Comparison of ENCODE assay signal across 8 cellular contexts in the genomic region with DNA sequence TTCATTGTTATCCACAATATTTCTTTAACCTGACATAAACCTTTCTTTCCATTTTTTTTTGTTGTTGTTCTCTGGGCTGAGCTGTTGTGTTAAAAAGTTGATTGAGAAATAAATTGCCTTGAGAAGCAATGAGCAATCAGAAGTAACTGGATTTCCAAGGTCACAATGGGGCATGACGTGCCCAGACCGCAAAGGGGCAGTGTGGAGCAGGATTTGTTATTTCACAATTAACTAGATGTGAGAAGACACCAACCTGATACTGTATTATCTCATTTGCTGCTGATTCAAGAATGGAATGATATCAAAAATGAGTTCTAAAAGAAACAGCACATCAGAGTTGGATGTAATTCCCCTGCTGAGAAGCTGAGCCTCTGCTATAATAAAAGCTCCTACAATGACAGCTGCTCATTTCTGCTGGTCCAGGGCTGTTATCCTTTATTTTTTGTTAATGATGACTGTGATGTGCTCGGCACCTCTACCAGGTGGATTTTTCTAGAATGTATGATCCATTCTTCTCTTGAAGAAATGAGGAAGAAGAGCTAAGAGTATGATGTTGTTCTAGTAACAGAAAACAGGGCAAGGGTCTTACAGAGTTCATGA. TPM values are rescaled to one million over a fixed set of nuclear protein-coding genes. Genes with fewer than 3 reads are reported as not detected.
A peak's percentile ranks its signal among the peaks of the same experiment; 100 is the strongest.
DNase-seq lines count a peak whose midpoint lies in the region; ATAC-seq and TF ChIP-seq lines count a peak whose summit lies in the region.

No MANE protein-coding gene starts in this region.

- H3K79me2 ChIP-seq in SU-DHL-6 (ENCODE audit: insufficient read depth, low read length): no peaks in the 10 kb centered on the region
- no peaks in the 10 kb centered on the region for H3K79me2 ChIP-seq in hepatocyte

- TF ChIP-seq CTCF in SU-DHL-6 (IDR thresholded peaks at IDR 0.05; ENCODE audit: insufficient read depth, low read length, poor library complexity, severe bottlenecking) (peak; percentile 61), hepatocyte (IDR thresholded peaks at IDR 0.05; ENCODE audit: poor library complexity) (peak; percentile 54)

- H3K36me3 ChIP-seq in SU-DHL-6 (ENCODE audit: low read length): no peaks in the 10 kb centered on the region
- H3K36me3 ChIP-seq in hepatocyte (replicated peaks; ENCODE audit: insufficient read depth, low read depth): no peaks in the 10 kb centered on the region

- no peak overlapping the region for H3K4me3 ChIP-seq in SU-DHL-6 (ENCODE audit: insufficient read depth, low read length, poor library complexity, severe bottlenecking)
- no peak overlapping the region for H3K4me3 ChIP-seq in hepatocyte

- WGBS in hepatocyte (ENCODE audit: low lambda C conversion rate, missing lambda C conversion rate): 30% methylated on average over 3 of the region's 3 CpGs

- DNase-seq in NCI-H524 (lab: John Stamatoyannopoulos, UW) (peak; percentile 7 to 67), NCI-H524 treated with DMSO at 0.1 percent for 48 hours (lab: John Stamatoyannopoulos, UW) (no peak), hepatocyte (ENCODE audit: low spot score) (peak; percentile 46), OCI-M2 (lab: John Stamatoyannopoulos, UW; ENCODE audit: unreplicated experiment) (no peak), GDM1 (lab: John Stamatoyannopoulos, UW) (no peak)

- no peak overlapping the region for H3K9ac ChIP-seq in SU-DHL-6 (ENCODE audit: low read length)

- H3F3A ChIP-seq in SU-DHL-6 (ENCODE audit: insufficient read depth): no peaks in the 10 kb centered on the region

- no peak overlapping the region for H2AFZ ChIP-seq in SU-DHL-6 (ENCODE audit: low read depth, low read length, severe bottlenecking)
- no peak overlapping the region for H2AFZ ChIP-seq in hepatocyte

- H3K27me3 ChIP-seq in SU-DHL-6 (ENCODE audit: low read length) (no peaks in the 10 kb centered on the region), hepatocyte (no peaks in the 10 kb centered on the region)

- H3K9me3 ChIP-seq in SU-DHL-6 (ENCODE audit: insufficient read depth, low read length): no peaks in the 10 kb centered on the region
- no peaks in the 10 kb centered on the region for H3K9me3 ChIP-seq in hepatocyte (ENCODE audit: low read depth)

- H3K4me1 ChIP-seq in hepatocyte (ENCODE audit: insufficient read depth): no peaks in the 10 kb centered on the region

- H3K27ac ChIP-seq in SU-DHL-6 (ENCODE audit: low read depth, low read length) (no peak overlapping the region), hepatocyte (no peak overlapping the region)

- H3K9me2 ChIP-seq in SU-DHL-6 (replicated peaks; ENCODE audit: insufficient read depth, low read length) (no peaks in the 10 kb centered on the region), hepatocyte (replicated peaks; ENCODE audit: insufficient read depth) (no peaks in the 10 kb centered on the region)

- H3K4me2 ChIP-seq in SU-DHL-6 (ENCODE audit: low read depth, low read length, poor library complexity, severe bottlenecking): no peak overlapping the region
- H3K4me2 ChIP-seq in hepatocyte: no peak overlapping the region

- ATAC-seq in HG03175 (IDR thresholded peaks at IDR 0.05; ENCODE audit: unreplicated experiment) (peak; percentile 46), GM21360 (IDR thresholded peaks at IDR 0.05; ENCODE audit: unreplicated experiment) (no peak)

- H4K20me1 ChIP-seq in SU-DHL-6 (ENCODE audit: low read depth, low read length) (no peaks in the 10 kb centered on the region), hepatocyte (ENCODE audit: insufficient read depth, poor library complexity, severe bottlenecking) (no peaks in the 10 kb centered on the region)

RNA-seq across cellular contexts. Expression of a gene that starts 28.1 kb away (rescaled TPM):
- total RNA-seq in hepatocyte: 0.37 and 1.8 TPM in 2 replicates
- polyA plus RNA-seq in hepatocyte: 0.52 and 0.95 TPM in 2 replicates

Comparison
In these comparisons a context has a peak if more than half of its experiments do, and no peak if none do; other contexts are left out.
1. DNase-seq: peak in NCI-H524 (2 of 2) and hepatocyte (single experiment); none in NCI-H524 treated with DMSO at 0.1 percent for 48 hours (single experiment), OCI-M2 (single experiment) and GDM1 (single experiment).